ENCODE assay signal across 1 cellular context in genomic region chr2:131154071-131154531, GRCh38.
A peak's percentile ranks its signal among the peaks of the same experiment; 100 is the strongest.
TF ChIP-seq lines count a peak whose summit lies in the region.

No MANE protein-coding gene starts in this region.

TF ChIP-seq in HepG2, 621 proteins besides CTCF, POLR2A, EP300 and RAD21 (continued from another document and continues in another):
- TF ChIP-seq ARID4A (CRISPR knock-in tag; IDR thresholded peaks at IDR 0.05; ENCODE audit: borderline replicate concordance) (peak; percentile 46; the same call in 1 of the 2 replicates), POGK (CRISPR knock-in tag; conservative IDR thresholded peaks at IDR 0.05) (peak; percentile 56; the same call in 1 of the 2 replicates), ZBTB44 (CRISPR knock-in tag; IDR thresholded peaks at IDR 0.05) (peak; percentile 85; the same call in 1 of the 2 replicates), ARHGAP35 (CRISPR knock-in tag; IDR thresholded peaks at IDR 0.05; ENCODE audit: borderline replicate concordance) (0 out of 2 replicates have a peak, but pooled peaks have one; percentile 17), CERS6 (CRISPR knock-in tag; IDR thresholded peaks at IDR 0.05) (no peak), KDM2A (CRISPR knock-in tag; IDR thresholded peaks at IDR 0.05; ENCODE audit: borderline replicate concordance, low read depth) (peak; percentile 77; the same call in 1 of the 2 replicates), ELF1 (CRISPR knock-in tag; IDR thresholded peaks at IDR 0.05) (peak; percentile 59), TFDP2 (CRISPR knock-in tag; IDR thresholded peaks at IDR 0.05) (no peak), FOXA1 (IDR thresholded peaks at IDR 0.05) (no peak), FOXA1 (CRISPR knock-in tag; IDR thresholded peaks at IDR 0.05) (peak; percentile 24; the same call in 1 of the 2 replicates), SMAD1 (CRISPR knock-in tag; IDR thresholded peaks at IDR 0.05; ENCODE audit: borderline replicate concordance, low read depth) (0 out of 2 replicates have a peak, but pooled peaks have one; percentile 34), YY1 (IDR thresholded peaks at IDR 0.05; ENCODE audit: insufficient read depth, insufficient replicate concordance, low read depth, low read length) (no peak), EHMT2 (IDR thresholded peaks at IDR 0.05; ENCODE audit: borderline replicate concordance, low read depth, low read length) (no peak), THRA (CRISPR knock-in tag; IDR thresholded peaks at IDR 0.05; ENCODE audit: borderline replicate concordance) (peak; percentile 68; the same call in 1 of the 2 replicates), EED (CRISPR knock-in tag; IDR thresholded peaks at IDR 0.05) (peak; percentile 89), ZNF407 (CRISPR knock-in tag; IDR thresholded peaks at IDR 0.05; ENCODE audit: not compliant biosample characterization) (peak; percentile 69), TFDP1 (CRISPR knock-in tag; IDR thresholded peaks at IDR 0.05; ENCODE audit: borderline replicate concordance) (peak; percentile 40; the same call in 1 of the 2 replicates), SMAD3 (CRISPR knock-in tag; IDR thresholded peaks at IDR 0.05) (0 out of 2 replicates have a peak, but pooled peaks have one; percentile 39), ETV5 (CRISPR knock-in tag; IDR thresholded peaks at IDR 0.05; ENCODE audit: borderline replicate concordance) (peak; percentile 58; the same call in 1 of the 2 replicates), FOSL1 (CRISPR knock-in tag; IDR thresholded peaks at IDR 0.05; ENCODE audit: borderline replicate concordance) (no peak), HMGXB4 (CRISPR knock-in tag; IDR thresholded peaks at IDR 0.05; ENCODE audit: borderline replicate concordance in 1 of 2, low read depth in 1 of 2) (peak; percentile 47 to 67; a peak in 2 of 4 replicates), MAZ (IDR thresholded peaks at IDR 0.05; ENCODE audit: borderline replicate concordance, low read depth, low read length) (no peak; the same call in 1 of the 2 replicates), MAZ (CRISPR knock-in tag; IDR thresholded peaks at IDR 0.05; ENCODE audit: low read depth) (peak; percentile 62; the same call in 1 of the 2 replicates)
